In genomic region chr13:100485265-100485664, GRCh38 we compare ENCODE assay signal across 24 cellular contexts.
"Had no signal": no experiment of that assay in that cellular context is flagged by ENCODE, and none has a peak within 500 bp of the region (broad histone marks: within the 10 kb centered on the region; RNA-seq: fewer than 3 reads in every experiment).

No MANE protein-coding gene starts in this region.

- H3K27ac Mint-ChIP-seq: activated naive CD8-positive, alpha-beta T cell; memory B cell had no signal

- H3K4me1 ChIP-seq: adrenal gland, ascending aorta had no signal

- H3K9me3 Mint-ChIP-seq: activated CD4-positive, alpha-beta T cell treated with anti-CD3 and anti-CD28 coated beads, Interleukin-2, amount 10 ng/mL, durations not matched to agents 24 days and 14 days; memory B cell; neural crest cell had no signal

- H3K27me3 ChIP-seq: adrenal gland, ascending aorta, brain microvascular endothelial cell, dorsolateral prefrontal cortex, esophagus squamous epithelium, gastroesophageal sphincter, upper lobe of left lung had no signal

- H3K4me2 ChIP-seq: SK-N-SH had no signal

- H3K27ac ChIP-seq: adrenal gland, ascending aorta, brain microvascular endothelial cell, dorsolateral prefrontal cortex, esophagus squamous epithelium, gastroesophageal sphincter, thoracic aorta, upper lobe of left lung, VCaP had no signal

- H3K4me3 ChIP-seq: adrenal gland, ascending aorta, dorsolateral prefrontal cortex, esophagus squamous epithelium, gastroesophageal sphincter, thoracic aorta, upper lobe of left lung had no signal

- FAIRE-seq: colon had no signal

- H3K9ac ChIP-seq: SK-N-SH had no signal

- H3K27me3 Mint-ChIP-seq: activated CD4-positive, alpha-beta T cell treated with anti-CD3 and anti-CD28 coated beads, Interleukin-2, amount 10 ng/mL, durations not matched to agents 24 days and 14 days; activated naive CD8-positive, alpha-beta T cell; memory B cell had no signal

- H3K36me3 ChIP-seq: adrenal gland, ascending aorta, brain microvascular endothelial cell, esophagus squamous epithelium, gastroesophageal sphincter, thoracic aorta, upper lobe of left lung had no signal

- DNase-seq: activated CD4-positive, alpha-beta T cell treated with anti-CD3 and anti-CD28 coated beads, Interleukin-2, amount 10 ng/mL, durations not matched to agents 24 days and 14 days; activated gamma-delta T cell treated with Interleukin-2 at 50 U/mL for 16 hours; adrenal gland; brain microvascular endothelial cell; central memory CD4-positive, alpha-beta T cell; dorsolateral prefrontal cortex; esophagus squamous epithelium; head of caudate nucleus; islet precursor cell; left cardiac atrium; retina; SK-N-SH; stimulated activated CD4-positive, alpha-beta T cell treated with anti-CD3 and anti-CD28 coated beads, Interleukin-2, amount 100 ng/mL, for 48 hours; stimulated activated CD8-positive, alpha-beta memory T cell treated with anti-CD3 and anti-CD28 coated beads, Interleukin-4, amount 100 ng/mL, for 48 hours; stimulated activated naive CD4-positive, alpha-beta T cell; upper lobe of left lung had no signal

- H3K4me3 Mint-ChIP-seq: activated naive CD8-positive, alpha-beta T cell; memory B cell; neural crest cell had no signal

- H3K36me3 Mint-ChIP-seq: memory B cell had no signal

- H3K9me3 ChIP-seq: adrenal gland, ascending aorta, esophagus squamous epithelium, gastroesophageal sphincter, SK-N-SH, thoracic aorta, upper lobe of left lung had no signal
